In genomic region chr6:33837971-33838665, GRCh38 we compare ENCODE assay signal across 15 cellular contexts. TPM values are rescaled to one million over a fixed set of nuclear protein-coding genes. Genes with fewer than 3 reads are reported as not detected.
A peak's percentile ranks its signal among the peaks of the same experiment; 100 is the strongest.
DNase-seq lines count a peak whose midpoint lies in the region; ATAC-seq, FAIRE-seq and TF ChIP-seq lines count a peak whose summit lies in the region.
"Had no signal": no experiment of that assay in that cellular context is flagged by ENCODE, and none has a peak within 500 bp of the region (broad histone marks: within the 10 kb centered on the region; RNA-seq: fewer than 3 reads in every experiment).

No MANE protein-coding gene starts in this region.

- H3K9me1 ChIP-seq in keratinocyte (ENCODE audit: control insufficient read depth, extremely low read depth, insufficient read depth, low read length) = no peaks in the 10 kb centered on the region

- WGBS in HepG2 (ENCODE audit: low lambda C conversion rate) = 41% methylated on average over 7 of the region's 12 CpGs
- 47% methylated on average over 6 of the region's 12 CpGs for WGBS in right lobe of liver (ENCODE audit: insufficient coverage, low coverage, low lambda C conversion rate, missing lambda C conversion rate)

- intact Hi-C loops in HepG2 (cut with micrococcal nuclease; ENCODE audit: unreplicated experiment) (no loop called here), right lobe of liver (cut with DNase I) (no loop called here)

- H3K36me3 ChIP-seq in HepG2 (replicated peaks in 1 of 2; ENCODE audit: control insufficient read depth in 1 of 2, insufficient read depth in 2 of 2, low read length in 2 of 2) = no peaks in the 10 kb centered on the region
- no peaks in the 10 kb centered on the region for H3K36me3 ChIP-seq in right lobe of liver
- no peaks in the 10 kb centered on the region for H3K36me3 ChIP-seq in keratinocyte (ENCODE audit: control insufficient read depth in 2 of 2, extremely low read depth in 1 of 2, insufficient read depth in 2 of 2, low read length in 2 of 2)

- H3K9me3 ChIP-seq in HepG2 (ENCODE audit: low read length) = peaks cover 6% of the 10 kb centered on the region; the same call in 1 of the 2 replicates
- H3K9me3 ChIP-seq in right lobe of liver = no peaks in the 10 kb centered on the region
- peaks cover 4% of the 10 kb centered on the region for H3K9me3 ChIP-seq in keratinocyte (ENCODE audit: control insufficient read depth, low read depth, low read length)

- dilution Hi-C loops in keratinocyte (cut with MboI; ENCODE audit: extremely low pct_ligation_motif_present, low sequenced_read_pairs) = no loop called here

- no peak for TF ChIP-seq RAD21 in HepG2 (CRISPR knock-in tag; IDR thresholded peaks at IDR 0.05)

- ATAC-seq in HepG2 (no peak), right lobe of liver (no peak), GM21360 (IDR thresholded peaks at IDR 0.05; ENCODE audit: unreplicated experiment) (no peak)
- ATAC-seq: Right ventricle myocardium inferior had no signal

- peaks cover 2 to 16% of the 10 kb centered on the region in 2 experiments; a peak in 2 of 5 replicates for H3K27me3 ChIP-seq in HepG2 (ENCODE audit: control insufficient read depth in 1 of 2, insufficient read depth in 2 of 2, low read length in 2 of 2)
- H3K27me3 ChIP-seq in right lobe of liver = no peaks in the 10 kb centered on the region
- no peaks in the 10 kb centered on the region for H3K27me3 ChIP-seq in keratinocyte (ENCODE audit: control insufficient read depth, extremely low read depth, insufficient read depth, low read length)

- FAIRE-seq in HepG2 (lab: Jason Lieb, UNC) = no peak
- FAIRE-seq in keratinocyte (lab: Jason Lieb, UNC) = peak; percentile 70
- FAIRE-seq: H54 had no signal

- H3K4me1 ChIP-seq in HepG2 (ENCODE audit: insufficient read depth, low read length) (peaks cover 50% of the 10 kb centered on the region), right lobe of liver (peaks cover 0 to 12% (median 0%) of the 10 kb centered on the region in 4 donors), keratinocyte (ENCODE audit: control insufficient read depth, extremely low read depth, insufficient read depth, low read length) (peaks cover 60% of the 10 kb centered on the region)

- H3K4me3 ChIP-seq in HepG2 (replicated peaks in 1 of 3; ENCODE audit: insufficient read depth in 1 of 3, low read depth in 2 of 3, low read length in 3 of 3) = no peak overlapping the region
- H3K4me3 ChIP-seq in right lobe of liver = no peak overlapping the region
- no peak overlapping the region for H3K4me3 ChIP-seq in astrocyte of the cerebellum (ENCODE audit: low read depth, low read length)
- H3K4me3 ChIP-seq in keratinocyte (ENCODE audit: control insufficient read depth in 2 of 3, extremely low read depth in 1 of 3, insufficient read depth in 2 of 3, low read depth in 1 of 3, low read length in 3 of 3) = peak overlapping the region in 1 of 3 experiments; percentile 31

- H3K9ac ChIP-seq in HepG2 (ENCODE audit: insufficient read depth, low read depth, low read length) (no peak overlapping the region), keratinocyte (ENCODE audit: control insufficient read depth, extremely low read depth, insufficient read depth, low read length) (peak overlapping the region; percentile 53)

- no peaks in the 10 kb centered on the region for H3K79me2 ChIP-seq in HepG2 (ENCODE audit: insufficient read depth, low read length)
- H3K79me2 ChIP-seq in keratinocyte (ENCODE audit: control insufficient read depth, insufficient read depth, low read length) = no peaks in the 10 kb centered on the region

- DNase-seq in HepG2 (ENCODE audit: low spot score) = no peak
- DNase-seq in right lobe of liver = no peak
- no peak for DNase-seq in astrocyte of the cerebellum (ENCODE audit: low read depth)
- no peak for DNase-seq in keratinocyte (ENCODE audit: low read depth, low spot score)
- DNase-seq in NCI-H526 (lab: John Stamatoyannopoulos, UW) = no peak
- DNase-seq in cortex of kidney (lab: John Stamatoyannopoulos, UW) = no peak
- DNase-seq in UCSD-AML1 (lab: John Stamatoyannopoulos, UW; ENCODE audit: unreplicated experiment) = no peak
- DNase-seq: AML-193, KBM-7 had no signal

- TF ChIP-seq EP300 in HepG2 (IDR thresholded peaks at IDR 0.05; ENCODE audit: low read depth in 2 of 2, low read length in 2 of 2) = no peak
- no peak for TF ChIP-seq EP300 in HepG2 (CRISPR knock-in tag; IDR thresholded peaks at IDR 0.05; ENCODE audit: borderline replicate concordance)

- TF ChIP-seq CTCF in HepG2 (CRISPR knock-in tag; IDR thresholded peaks at IDR 0.05) (no peak), right lobe of liver (IDR thresholded peaks at IDR 0.05) (no peak), astrocyte of the cerebellum (IDR thresholded peaks at IDR 0.05; ENCODE audit: low read depth, low read length, missing control alignments) (peak; percentile 6), keratinocyte (optimal IDR thresholded peaks at IDR 0.05 in 1 of 3, IDR thresholded peaks at IDR 0.05 in 1 of 3, conservative IDR thresholded peaks at IDR 0.05 in 1 of 3; ENCODE audit: extremely low read depth in 1 of 3, insufficient read depth in 2 of 3, low read length in 3 of 3) (no peak)

- H3K4me2 ChIP-seq in HepG2 (ENCODE audit: low read depth, low read length) = no peak overlapping the region
- H3K4me2 ChIP-seq in keratinocyte (ENCODE audit: control insufficient read depth, extremely low read depth, insufficient read depth, low read depth, low read length) = peak overlapping the region; percentile 23

- H2AFZ ChIP-seq in HepG2 (ENCODE audit: low read length) (no peak overlapping the region), keratinocyte (ENCODE audit: control insufficient read depth, low read length) (peak overlapping the region; percentile 63)

- H3K27ac ChIP-seq in HepG2 (ENCODE audit: extremely low read length, insufficient read depth, low read length) (no peak overlapping the region), right lobe of liver (no peak overlapping the region), keratinocyte (ENCODE audit: control insufficient read depth, insufficient read depth, low read length) (peak overlapping the region; percentile 88)

- TF ChIP-seq POLR2A in HepG2 (IDR thresholded peaks at IDR 0.05; ENCODE audit: insufficient read depth in 1 of 2, low read depth in 2 of 2, low read length in 2 of 2) = no peak
- no peak for TF ChIP-seq POLR2A in right lobe of liver (IDR thresholded peaks at IDR 0.05)

- H4K20me1 ChIP-seq in HepG2 (ENCODE audit: insufficient read depth, low read length) (no peaks in the 10 kb centered on the region), keratinocyte (ENCODE audit: control insufficient read depth, extremely low read depth, insufficient read depth, low read length) (no peaks in the 10 kb centered on the region)

- CTCF ChIA-PET in HepG2 (lab: Yijun Ruan, JAX; ENCODE audit: low intra/inter-chr PET ratio, low total read pairs) = no interaction called here

- in situ Hi-C loops in HepG2 (cut with HindIII; ENCODE audit: extremely low pct_ligation_motif_present, low pct_unique_long_range_greater_than_20kb) = no loop called here
- in situ Hi-C loops in astrocyte of the cerebellum (cut with HindIII; ENCODE audit: low sequenced_read_pairs) = no loop called here

- no TSS peak for BruUV-seq in HepG2 (replicated peaks; lab: Mats Ljungman, UMichigan)

- POLR2A ChIA-PET in HepG2 (lab: Yijun Ruan, JAX) = no interaction called here

RNA-seq across cellular contexts. Expression of gene MLN, which starts 34.3 kb away (rescaled TPM):
- total RNA-seq in HepG2 (2016; rRNA removed; fragmentation: Illumina TruSeq; extraction: Trizol) (not detected in 2 replicates), right lobe of liver (not detected)
- not detected in 2 replicates for total RNA-seq in HepG2 (2016; cell fraction: cytosol; rRNA removed; fragmentation: Illumina TruSeq; extraction: Trizol; ENCODE audit: low read depth)
- not detected in 2 replicates for total RNA-seq in HepG2 (2016; cell fraction: insoluble cytoplasmic fraction; rRNA removed; fragmentation: Illumina TruSeq; extraction: Trizol)
- not detected in 2 replicates for total RNA-seq in HepG2 (2016; cell fraction: membrane; rRNA removed; fragmentation: Illumina TruSeq; extraction: Trizol)
- not detected in 2 replicates for total RNA-seq in HepG2 (2016; cell fraction: nucleus; rRNA removed; fragmentation: Illumina TruSeq; extraction: Trizol)
- polyA plus RNA-seq in HepG2 (2011; rRNA removed) (not detected in 2 replicates), keratinocyte (not detected in 3 replicates)
- polyA plus RNA-seq in HepG2 (2011; cell fraction: cytosol; rRNA removed) = not detected in 2 replicates
- not detected in 2 replicates for polyA plus RNA-seq in HepG2 (2011; cell fraction: nucleus; rRNA removed)
- not detected in 2 replicates for polyA plus RNA-seq in HepG2 (2012)
- polyA plus RNA-seq in HepG2 (2016; cell fraction: cytosol; fragmentation: Illumina TruSeq; extraction: Trizol; ENCODE audit: low read depth) = not detected in 2 replicates
- not detected in 2 replicates for polyA plus RNA-seq in HepG2 (2016; cell fraction: insoluble cytoplasmic fraction; fragmentation: Illumina TruSeq; extraction: Trizol; ENCODE audit: low read depth)
- polyA plus RNA-seq in HepG2 (2016; cell fraction: membrane; fragmentation: Illumina TruSeq; extraction: Trizol; ENCODE audit: low read depth) = not detected in 2 replicates
- polyA plus RNA-seq in HepG2 (2016; cell fraction: nucleus; fragmentation: Illumina TruSeq; extraction: Trizol; ENCODE audit: insufficient read depth, low read depth) = not detected in 2 replicates
- not detected in 2 replicates for polyA minus RNA-seq in HepG2 (2011; rRNA and poly(A)+ RNA removed; ENCODE audit: low replicate concordance)
- polyA minus RNA-seq in HepG2 (2011; cell fraction: cytosol; rRNA and poly(A)+ RNA removed) = not detected in 2 replicates
- polyA minus RNA-seq in HepG2 (2011; cell fraction: nucleus; rRNA and poly(A)+ RNA removed) = not detected in 2 replicates
- not detected for polyA plus RNA-seq in keratinocyte (2011; ENCODE audit: low read depth)
- polyA plus RNA-seq in keratinocyte (2011; cell fraction: cytosol; rRNA removed) = not detected in 2 replicates
- not detected in 2 replicates for polyA plus RNA-seq in keratinocyte (2011; cell fraction: nucleus; rRNA removed)
- not detected in 2 replicates for polyA plus RNA-seq in keratinocyte (2012; ENCODE audit: low replicate concordance)
- not detected in 3 replicates for polyA minus RNA-seq in keratinocyte
- not detected for polyA minus RNA-seq in keratinocyte (2011; cell fraction: cytosol; rRNA and poly(A)+ RNA removed)
- not detected in 2 replicates for polyA minus RNA-seq in keratinocyte (2011; cell fraction: nucleus; rRNA and poly(A)+ RNA removed)
- total RNA-seq: cerebellum, glomerular endothelial cell, Right ventricle myocardium inferior, subcutaneous adipose tissue had no signal

RNA-seq across cellular contexts. Expression of gene LEMD2, which starts 49.2 kb away (rescaled TPM):
- total RNA-seq in HepG2 (2016; rRNA removed; fragmentation: Illumina TruSeq; extraction: Trizol) (17.9 and 45.2 TPM in 2 replicates), right lobe of liver (10 to 100 TPM; 17.8 to 28.0 (median 21.8) TPM)
- 14.2 and 15.8 TPM in 2 replicates for total RNA-seq in HepG2 (2016; cell fraction: cytosol; rRNA removed; fragmentation: Illumina TruSeq; extraction: Trizol; ENCODE audit: low read depth)
- total RNA-seq in HepG2 (2016; cell fraction: insoluble cytoplasmic fraction; rRNA removed; fragmentation: Illumina TruSeq; extraction: Trizol) = 16.3 and 48.1 TPM in 2 replicates
- total RNA-seq in HepG2 (2016; cell fraction: membrane; rRNA removed; fragmentation: Illumina TruSeq; extraction: Trizol) = 19.9 and 22.2 TPM in 2 replicates
- 44.0 and 55.5 TPM in 2 replicates for total RNA-seq in HepG2 (2016; cell fraction: nucleus; rRNA removed; fragmentation: Illumina TruSeq; extraction: Trizol)
- polyA plus RNA-seq in HepG2 (2011; rRNA removed) (62.9 and 76.2 TPM in 2 replicates), keratinocyte (30.8 to 48.6 TPM (median 47.5 TPM) in 3 replicates)
- 45.0 and 49.7 TPM in 2 replicates for polyA plus RNA-seq in HepG2 (2011; cell fraction: cytosol; rRNA removed)
- 115 and 140 TPM in 2 replicates for polyA plus RNA-seq in HepG2 (2011; cell fraction: nucleus; rRNA removed)
- 46.9 and 65.3 TPM in 2 replicates for polyA plus RNA-seq in HepG2 (2012)
- 6.6 and 7.4 TPM in 2 replicates for polyA plus RNA-seq in HepG2 (2016; cell fraction: cytosol; fragmentation: Illumina TruSeq; extraction: Trizol; ENCODE audit: low read depth)
- polyA plus RNA-seq in HepG2 (2016; cell fraction: insoluble cytoplasmic fraction; fragmentation: Illumina TruSeq; extraction: Trizol; ENCODE audit: low read depth) = 14.0 and 18.6 TPM in 2 replicates
- polyA plus RNA-seq in HepG2 (2016; cell fraction: membrane; fragmentation: Illumina TruSeq; extraction: Trizol; ENCODE audit: low read depth) = 12.6 and 12.8 TPM in 2 replicates
- 87.5 and 97.1 TPM in 2 replicates for polyA plus RNA-seq in HepG2 (2016; cell fraction: nucleus; fragmentation: Illumina TruSeq; extraction: Trizol; ENCODE audit: insufficient read depth, low read depth)
- polyA minus RNA-seq in HepG2 (2011; rRNA and poly(A)+ RNA removed; ENCODE audit: low replicate concordance) = 43.4 and 90.0 TPM in 2 replicates
- 30.7 and 35.8 TPM in 2 replicates for polyA minus RNA-seq in HepG2 (2011; cell fraction: cytosol; rRNA and poly(A)+ RNA removed)
- 80.9 and 103 TPM in 2 replicates for polyA minus RNA-seq in HepG2 (2011; cell fraction: nucleus; rRNA and poly(A)+ RNA removed)
- polyA plus RNA-seq in keratinocyte (2011; ENCODE audit: low read depth) = 23.4 TPM
- polyA plus RNA-seq in keratinocyte (2011; cell fraction: cytosol; rRNA removed) = 19.1 and 24.5 TPM in 2 replicates
- polyA plus RNA-seq in keratinocyte (2011; cell fraction: nucleus; rRNA removed) = 74.9 and 89.3 TPM in 2 replicates
- 34.0 and 34.2 TPM in 2 replicates for polyA plus RNA-seq in keratinocyte (2012; ENCODE audit: low replicate concordance)
- 39.6 to 72.0 TPM (median 40.1 TPM) in 3 replicates for polyA minus RNA-seq in keratinocyte
- 21.1 TPM for polyA minus RNA-seq in keratinocyte (2011; cell fraction: cytosol; rRNA and poly(A)+ RNA removed)
- polyA minus RNA-seq in keratinocyte (2011; cell fraction: nucleus; rRNA and poly(A)+ RNA removed) = 31.9 and 52.5 TPM in 2 replicates
